Comparison of ENCODE assay signal across 13 cellular contexts in genomic region chr4:173424899-173425805, GRCh38. TPM values are rescaled to one million over a fixed set of nuclear protein-coding genes. Genes with fewer than 3 reads are reported as not detected.
DNase-seq lines count a peak whose midpoint lies in the region; ATAC-seq and TF ChIP-seq lines count a peak whose summit lies in the region.
"Had no signal": no experiment of that assay in that cellular context is flagged by ENCODE, and none has a peak within 500 bp of the region (broad histone marks: within the 10 kb centered on the region; RNA-seq: fewer than 3 reads in every experiment).

No MANE protein-coding gene starts in this region.

- in situ Hi-C loops in IMR-90 (cut with MboI; ENCODE audit: low sequenced_read_pairs), result loop anchor here (5.0 kb wide), 1 partner anchor 67 kb away; no protein-coding TSS in a partner anchor

- H3K27me3 ChIP-seq in IMR-90 (ENCODE audit: control insufficient read depth, insufficient read depth, low read length), result no peaks in the 10 kb centered on the region

- no peaks in the 10 kb centered on the region for H4K20me1 ChIP-seq in IMR-90 (ENCODE audit: insufficient read depth, low read length)

- no peak overlapping the region for H2AK9ac ChIP-seq in IMR-90 (replicated peaks; ENCODE audit: low read depth, low read length, poor library complexity)

- peak; percentile 79 for ATAC-seq in IMR-90 (ENCODE audit: low read depth)
- no peak for ATAC-seq in naive thymus-derived CD8-positive, alpha-beta T cell
- no peak for ATAC-seq in activated CD8-positive, alpha-beta T cell treated with anti-CD3 and anti-CD28 coated beads, Interleukin-2, amount 10 ng/mL, durations not matched to agents 7 days and 5 days
- ATAC-seq: activated T-cell treated with anti-CD3 and anti-CD28 coated beads, Interleukin-2, amount 50 U/mL, for 72 hours; natural killer cell had no signal

- H3K4me2 ChIP-seq in IMR-90 (ENCODE audit: low read depth, low read length), result peak overlapping the region; percentile 71; the same call in 1 of the 2 replicates

- H3K9me3 ChIP-seq in IMR-90 (ENCODE audit: control insufficient read depth, insufficient read depth, low read length), result no peaks in the 10 kb centered on the region

- H3K9me1 ChIP-seq in IMR-90 (ENCODE audit: insufficient read depth, low read length), result 0 out of 2 replicates have a peak, but pooled peaks cover 4% of the 10 kb centered on the region

- H3K27me3 Mint-ChIP-seq in chondrocyte (ENCODE audit: low read depth), result no peaks in the 10 kb centered on the region
- H3K27me3 Mint-ChIP-seq in naive thymus-derived CD8-positive, alpha-beta T cell, result no peaks in the 10 kb centered on the region
- H3K27me3 Mint-ChIP-seq in activated CD8-positive, alpha-beta T cell treated with anti-CD3 and anti-CD28 coated beads, Interleukin-2, amount 10 ng/mL, durations not matched to agents 7 days and 5 days (ENCODE audit: low read depth), result no peaks in the 10 kb centered on the region
- H3K27me3 Mint-ChIP-seq: dendritic cell treated with granulocyte-macrophage colony-stimulating factor and Interleukin-4, amounts not matched to agents 40 ng/mL and 50 ng/mL, for 4 days had no signal

- no peak overlapping the region for H3K9ac ChIP-seq in IMR-90 (ENCODE audit: low read depth, low read length)

- H3K79me1 ChIP-seq in IMR-90 (ENCODE audit: low read depth in 1 of 2, low read length in 2 of 2), result no peaks in the 10 kb centered on the region

- no peak overlapping the region for H3K4me3 ChIP-seq in IMR-90 (ENCODE audit: insufficient read depth, low read depth, low read length)

- H3K27ac ChIP-seq in IMR-90 (ENCODE audit: insufficient read depth, low read length), result peak overlapping the region; percentile 71; the same call in 1 of the 2 replicates
- H3K27ac ChIP-seq: WERI-Rb-1 had no signal

- peak overlapping the region; percentile 54; the same call in 1 of the 2 replicates for H3K56ac ChIP-seq in IMR-90 (ENCODE audit: extremely low read depth, insufficient read depth, low read length)

- DNase-seq in AG20443 (ENCODE audit: low spot score) (peak; percentile 61), IMR-90 (peak; percentile 70), chondrocyte (ENCODE audit: low spot score) (no peak), C1 segment of cervical spinal cord (lab: John Stamatoyannopoulos, UW) (no peak), NCI-H82 treated with DMSO at 0.1 percent for 48 hours (lab: John Stamatoyannopoulos, UW; ENCODE audit: unreplicated experiment) (no peak), NCI-H2081 treated with DMSO at 0.1 percent for 48 hours (lab: John Stamatoyannopoulos, UW) (no peak)
- no peak for DNase-seq in naive thymus-derived CD8-positive, alpha-beta T cell
- DNase-seq in activated CD8-positive, alpha-beta T cell treated with anti-CD3 and anti-CD28 coated beads, Interleukin-2, amount 10 ng/mL, durations not matched to agents 7 days and 5 days, result no peak
- DNase-seq: activated T-cell treated with anti-CD3 and anti-CD28 coated beads, Interleukin-2, amount 50 U/mL, for 72 hours; natural killer cell; stimulated activated CD4-positive, alpha-beta T cell treated with anti-CD3 and anti-CD28 coated beads, Interleukin-12 subunit alpha, Interleukin-12 subunit beta, amount 100 ng/mL, for 4 hours; WERI-Rb-1 had no signal

- peak overlapping the region; percentile 66; the same call in 1 of the 2 replicates for H3K4ac ChIP-seq in IMR-90 (ENCODE audit: low read depth, low read length)

- no peaks in the 10 kb centered on the region for H3K9me3 Mint-ChIP-seq in chondrocyte (ENCODE audit: low read depth)
- peaks cover 0 to 5% (median 0%) of the 10 kb centered on the region in 9 donors for H3K9me3 Mint-ChIP-seq in naive thymus-derived CD8-positive, alpha-beta T cell
- no peaks in the 10 kb centered on the region for H3K9me3 Mint-ChIP-seq in activated CD8-positive, alpha-beta T cell treated with anti-CD3 and anti-CD28 coated beads, Interleukin-2, amount 10 ng/mL, durations not matched to agents 7 days and 5 days (ENCODE audit: insufficient read depth)
- H3K9me3 Mint-ChIP-seq: activated T-cell treated with anti-CD3 and anti-CD28 coated beads, Interleukin-2, amount 50 U/mL, for 72 hours; dendritic cell treated with granulocyte-macrophage colony-stimulating factor and Interleukin-4, amounts not matched to agents 40 ng/mL and 50 ng/mL, for 4 days; natural killer cell had no signal

- no peak overlapping the region for H3K23ac ChIP-seq in IMR-90 (ENCODE audit: low read depth, low read length)

- no TSS peak for BruUV-seq in IMR-90 (replicated peaks; lab: Mats Ljungman, UMichigan)

- CTCF ChIA-PET in IMR-90 (lab: Yijun Ruan, JAX), result interaction anchor here (0.6 to 2.2 kb wide), 2 partner anchors 69 to 411 kb away, joined by 3 to 11 read pairs; no protein-coding TSS in a partner anchor
- CTCF ChIA-PET in activated CD8-positive, alpha-beta T cell treated with anti-CD3 and anti-CD28 coated beads, Interleukin-2, amount 10 ng/mL, durations not matched to agents 7 days and 5 days (lab: Charles Lee), result interaction anchor here (0.8 to 1.4 kb wide), 2 partner anchors 25 to 81 kb away, joined by 3 to 4 read pairs; no protein-coding TSS in a partner anchor

- H3K4me3 Mint-ChIP-seq in chondrocyte (ENCODE audit: unreplicated experiment), result no peak overlapping the region
- H3K4me3 Mint-ChIP-seq in naive thymus-derived CD8-positive, alpha-beta T cell, result peak overlapping the region in 8 of 10 donors; percentile 3 to 83 (median 54)
- H3K4me3 Mint-ChIP-seq in activated CD8-positive, alpha-beta T cell treated with anti-CD3 and anti-CD28 coated beads, Interleukin-2, amount 10 ng/mL, durations not matched to agents 7 days and 5 days, result no peak overlapping the region
- H3K4me3 Mint-ChIP-seq: activated T-cell treated with anti-CD3 and anti-CD28 coated beads, Interleukin-2, amount 50 U/mL, for 72 hours; dendritic cell treated with granulocyte-macrophage colony-stimulating factor and Interleukin-4, amounts not matched to agents 40 ng/mL and 50 ng/mL, for 4 days; natural killer cell had no signal

- TF ChIP-seq RAD21 in IMR-90 (IDR thresholded peaks at IDR 0.05; ENCODE audit: low read length), result no peak

- H4K91ac ChIP-seq in IMR-90 (ENCODE audit: insufficient read depth, low read depth, low read length), result peak overlapping the region; percentile 37; the same call in 1 of the 2 replicates

- H4K5ac ChIP-seq in IMR-90 (ENCODE audit: low read depth, low read length), result peak overlapping the region; percentile 67; the same call in 1 of the 2 replicates

- H4K8ac ChIP-seq in IMR-90 (ENCODE audit: low read depth in 2 of 2, low read length in 2 of 2), result peak overlapping the region; percentile 37 to 67; a peak in 1 of 4 replicates

- peak overlapping the region; percentile 76 for H3K18ac ChIP-seq in IMR-90 (ENCODE audit: low read depth, low read length)

- peak overlapping the region; percentile 81 for H2BK20ac ChIP-seq in IMR-90 (ENCODE audit: low read depth, low read length)

- H2BK15ac ChIP-seq in IMR-90 (ENCODE audit: low read depth, low read length), result no peak overlapping the region; the same call in 2 of the 3 replicates

- H3K36me3 Mint-ChIP-seq in chondrocyte (ENCODE audit: low read depth), result no peaks in the 10 kb centered on the region
- H3K36me3 Mint-ChIP-seq in naive thymus-derived CD8-positive, alpha-beta T cell, result peaks cover 0 to 3% (median 0%) of the 10 kb centered on the region in 3 donors
- H3K36me3 Mint-ChIP-seq in activated CD8-positive, alpha-beta T cell treated with anti-CD3 and anti-CD28 coated beads, Interleukin-2, amount 10 ng/mL, durations not matched to agents 7 days and 5 days (ENCODE audit: low read depth), result no peaks in the 10 kb centered on the region
- H3K36me3 Mint-ChIP-seq: natural killer cell had no signal

- WGBS in IMR-90 (ENCODE audit: extremely low coverage in 2 of 2, insufficient read length in 1 of 2), 2 experiments, result no CpG with 5 or more reads among the region's 2 CpGs

- H3K36me3 ChIP-seq in IMR-90 (ENCODE audit: control insufficient read depth, insufficient read depth, low read length), result no peaks in the 10 kb centered on the region
- H3K36me3 ChIP-seq: WERI-Rb-1 had no signal

- POLR2A ChIA-PET in IMR-90 (lab: Charles Lee; ENCODE audit: unreplicated experiment), result no interaction called here
- POLR2A ChIA-PET in naive thymus-derived CD8-positive, alpha-beta T cell (lab: Charles Lee), result interaction anchor here (1.1 to 1.2 kb wide), 2 partner anchors 56 to 91 kb away, joined by 3 to 4 read pairs; partner anchors contain the start of gene HMGB2
- POLR2A ChIA-PET in activated CD8-positive, alpha-beta T cell treated with anti-CD3 and anti-CD28 coated beads, Interleukin-2, amount 10 ng/mL, durations not matched to agents 7 days and 5 days (lab: Charles Lee), result no interaction called here

- dilution Hi-C loops in IMR-90 (cut with HindIII; ENCODE audit: low sequenced_read_pairs, unreplicated experiment), result no loop called here

- H2BK120ac ChIP-seq in IMR-90 (ENCODE audit: low read depth, low read length), result peak overlapping the region; percentile 73

- H2AK5ac ChIP-seq in IMR-90 (ENCODE audit: low read depth, low read length), result no peak overlapping the region

- H3K4me1 ChIP-seq in IMR-90 (ENCODE audit: control insufficient read depth, insufficient read depth, low read length), result peaks cover 7% of the 10 kb centered on the region

- H3K27ac Mint-ChIP-seq in chondrocyte (ENCODE audit: unreplicated experiment), result peak overlapping the region; percentile 83
- peak overlapping the region in 7 of 10 donors; percentile 9 to 86 (median 47) for H3K27ac Mint-ChIP-seq in naive thymus-derived CD8-positive, alpha-beta T cell
- no peak overlapping the region for H3K27ac Mint-ChIP-seq in activated CD8-positive, alpha-beta T cell treated with anti-CD3 and anti-CD28 coated beads, Interleukin-2, amount 10 ng/mL, durations not matched to agents 7 days and 5 days
- H3K27ac Mint-ChIP-seq: activated T-cell treated with anti-CD3 and anti-CD28 coated beads, Interleukin-2, amount 50 U/mL, for 72 hours; dendritic cell treated with granulocyte-macrophage colony-stimulating factor and Interleukin-4, amounts not matched to agents 40 ng/mL and 50 ng/mL, for 4 days; natural killer cell had no signal

- H3K4me1 Mint-ChIP-seq in chondrocyte (ENCODE audit: low read depth), result peaks cover 21% of the 10 kb centered on the region
- peaks cover 14 to 37% (median 32%) of the 10 kb centered on the region in 4 donors for H3K4me1 Mint-ChIP-seq in naive thymus-derived CD8-positive, alpha-beta T cell
- peaks cover 29% of the 10 kb centered on the region for H3K4me1 Mint-ChIP-seq in activated CD8-positive, alpha-beta T cell treated with anti-CD3 and anti-CD28 coated beads, Interleukin-2, amount 10 ng/mL, durations not matched to agents 7 days and 5 days (ENCODE audit: low read depth)
- H3K4me1 Mint-ChIP-seq: natural killer cell had no signal

- no peak for TF ChIP-seq CTCF in IMR-90 (conservative IDR thresholded peaks at IDR 0.05; ENCODE audit: low read depth, low read length)
- TF ChIP-seq CTCF in chondrocyte (IDR thresholded peaks at IDR 0.05), result no peak

- 0 out of 2 replicates have a peak overlapping the region, but pooled peaks have one; percentile 24 for H3K14ac ChIP-seq in IMR-90 (replicated peaks; ENCODE audit: low read depth, low read length)

- H2AFZ ChIP-seq in IMR-90 (replicated peaks; ENCODE audit: low read length, poor library complexity), result peak overlapping the region; percentile 38

- intact Hi-C loops in IMR-90 (cut with micrococcal nuclease), result loop anchor here (5.0 kb wide), 2 partner anchors 322 to 892 kb away; no protein-coding TSS in a partner anchor

- TF ChIP-seq POLR2A in IMR-90 (IDR thresholded peaks at IDR 0.05; ENCODE audit: low read depth, low read length), result no peak

- H2BK5ac ChIP-seq in IMR-90 (ENCODE audit: low read depth, low read length, poor library complexity, severe bottlenecking), result peak overlapping the region; percentile 56

RNA-seq across cellular contexts. Expression of gene SCRG1, which starts 26.2 kb away (rescaled TPM):
- total RNA-seq in IMR-90 (2012; rRNA removed), result under 0.01 TPM in 2 replicates
- polyA plus RNA-seq in IMR-90 (2012; rRNA removed), result 0.22 and 0.23 TPM in 2 replicates
- 0.02 and 0.12 TPM in 2 replicates for polyA plus RNA-seq in IMR-90 (2012; cell fraction: cytosol; rRNA removed)
- polyA plus RNA-seq in IMR-90 (2012; cell fraction: nucleus; rRNA removed; ENCODE audit: low replicate concordance), result 0.01 and 0.15 TPM in 2 replicates
- total RNA-seq in chondrocyte, result 19.9 to 59.0 TPM (median 53.5 TPM) in 3 replicates
- not detected for total RNA-seq in naive thymus-derived CD8-positive, alpha-beta T cell
- polyA plus RNA-seq in naive thymus-derived CD8-positive, alpha-beta T cell, result not detected
- not detected for total RNA-seq in activated CD8-positive, alpha-beta T cell treated with anti-CD3 and anti-CD28 coated beads, Interleukin-2, amount 10 ng/mL, durations not matched to agents 7 days and 5 days
- total RNA-seq: activated T-cell treated with anti-CD3 and anti-CD28 coated beads, Interleukin-2, amount 50 U/mL, for 72 hours; natural killer cell had no signal

RNA-seq across cellular contexts. Expression of gene SAP30, which starts 54.4 kb away (rescaled TPM):
- total RNA-seq in IMR-90 (2012; rRNA removed), result 3.8 and 13.9 TPM in 2 replicates
- 11.7 and 15.6 TPM in 2 replicates for polyA plus RNA-seq in IMR-90 (2012; rRNA removed)
- 4.9 and 13.1 TPM in 2 replicates for polyA plus RNA-seq in IMR-90 (2012; cell fraction: cytosol; rRNA removed)
- polyA plus RNA-seq in IMR-90 (2012; cell fraction: nucleus; rRNA removed; ENCODE audit: low replicate concordance), result 5.9 and 6.5 TPM in 2 replicates
- 18.5 to 23.9 TPM (median 20.0 TPM) in 3 replicates for total RNA-seq in chondrocyte
- 1 to 10 TPM; 2.0 to 2.3 TPM for total RNA-seq in naive thymus-derived CD8-positive, alpha-beta T cell
- polyA plus RNA-seq in naive thymus-derived CD8-positive, alpha-beta T cell, result 1 to 10 TPM; 1.2 to 5.3 (median 1.3) TPM
- 10 to 100 TPM; 19.7 to 21.0 TPM for total RNA-seq in activated CD8-positive, alpha-beta T cell treated with anti-CD3 and anti-CD28 coated beads, Interleukin-2, amount 10 ng/mL, durations not matched to agents 7 days and 5 days

Comparison
In these comparisons a context has a peak if more than half of its experiments do, and no peak if none do; other contexts are left out.
1. DNase-seq: peak in AG20443 (single experiment) and IMR-90 (single experiment); none in chondrocyte (single experiment), naive thymus-derived CD8-positive, alpha-beta T cell (0 of 10), C1 segment of cervical spinal cord (0 of 14), activated CD8-positive, alpha-beta T cell treated with anti-CD3 and anti-CD28 coated beads, Interleukin-2, amount 10 ng/mL, durations not matched to agents 7 days and 5 days (single experiment), NCI-H82 treated with DMSO at 0.1 percent for 48 hours (single experiment) and NCI-H2081 treated with DMSO at 0.1 percent for 48 hours (single experiment).
2. H3K4me3 Mint-ChIP-seq: peak in naive thymus-derived CD8-positive, alpha-beta T cell (8 of 10); none in chondrocyte (single experiment) and activated CD8-positive, alpha-beta T cell treated with anti-CD3 and anti-CD28 coated beads, Interleukin-2, amount 10 ng/mL, durations not matched to agents 7 days and 5 days (single experiment).
3. RNA of gene SCRG1, which starts 26.2 kb away (total RNA-seq): 19.9 to 59.0 TPM in chondrocyte; under 0.01 TPM in IMR-90, not detected in naive thymus-derived CD8-positive, alpha-beta T cell and not detected in activated CD8-positive, alpha-beta T cell treated with anti-CD3 and anti-CD28 coated beads, Interleukin-2, amount 10 ng/mL, durations not matched to agents 7 days and 5 days; every median in the first group is over 10 times any median in the second.